1 cellular context compared by ENCODE assay signal in genomic region chr17:42665581-42666001, GRCh38.
A peak's percentile ranks its signal among the peaks of the same experiment; 100 is the strongest.
TF ChIP-seq lines count a peak whose summit lies in the region.

No MANE protein-coding gene starts in this region.

TF ChIP-seq in K562, 482 proteins besides CTCF, POLR2A, EP300 and RAD21:
- peak; percentile 40 for TF ChIP-seq POLR2G (IDR thresholded peaks at IDR 0.05; ENCODE audit: low read depth, low read length)
- TF ChIP-seq ZNF75A (CRISPR knock-in tag; IDR thresholded peaks at IDR 0.05) = no peak
- TF ChIP-seq ZNF696 (CRISPR knock-in tag; conservative IDR thresholded peaks at IDR 0.05) = no peak
- no peak for TF ChIP-seq NFE2L1 (tag; IDR thresholded peaks at IDR 0.05; ENCODE audit: borderline replicate concordance, low read depth)
- TF ChIP-seq ZNF444 (CRISPR knock-in tag; IDR thresholded peaks at IDR 0.05) = no peak
- TF ChIP-seq TCF3 (CRISPR knock-in tag; IDR thresholded peaks at IDR 0.05) = no peak
- TF ChIP-seq RBFOX2 (IDR thresholded peaks at IDR 0.05; ENCODE audit: low read depth, low read length) = peak; percentile 31
- no peak for TF ChIP-seq GTF2A2 (tag; IDR thresholded peaks at IDR 0.05)
- no peak for TF ChIP-seq HDAC1 (IDR thresholded peaks at IDR 0.05)
- TF ChIP-seq ZNF740 (CRISPR knock-in tag; IDR thresholded peaks at IDR 0.05) = no peak
- TF ChIP-seq ZNF740 (tag; IDR thresholded peaks at IDR 0.05) = no peak
